In genomic region chr21:17818158-17819113, GRCh38 we compare ENCODE assay signal across 8 cellular contexts.
DNase-seq lines count a peak whose midpoint lies in the region; ATAC-seq lines count a peak whose summit lies in the region.

No MANE protein-coding gene starts in this region.

- H3K27ac ChIP-seq in BLaER1: peak overlapping the region; percentile 99
- peak overlapping the region; percentile 90; the same call in 1 of the 2 replicates for H3K27ac ChIP-seq in SK-N-MC
- H3K27ac ChIP-seq in rectal smooth muscle tissue (ENCODE audit: low read depth, low read length): peak overlapping the region; percentile 98

- H4K20me1 ChIP-seq in BLaER1: peaks cover 16% of the 10 kb centered on the region; the same call in 1 of the 2 replicates

- H3K27me3 Mint-ChIP-seq in activated naive CD8-positive, alpha-beta T cell treated with anti-CD3 and anti-CD28 coated beads, Interleukin-2, amount 50 U/mL, for 24 hours: no peaks in the 10 kb centered on the region

- H3K36me3 ChIP-seq in BLaER1: peaks cover 30% of the 10 kb centered on the region
- H3K36me3 ChIP-seq in SK-N-MC (ENCODE audit: insufficient read depth, low read length): peaks cover 24% of the 10 kb centered on the region; the same call in 1 of the 2 replicates
- H3K36me3 ChIP-seq in rectal smooth muscle tissue (ENCODE audit: control insufficient read depth, insufficient read depth, low read length): no peaks in the 10 kb centered on the region

- H3K9me3 Mint-ChIP-seq in activated naive CD8-positive, alpha-beta T cell treated with anti-CD3 and anti-CD28 coated beads, Interleukin-2, amount 50 U/mL, for 24 hours: no peaks in the 10 kb centered on the region

- no peak for DNase-seq in SK-N-MC (ENCODE audit: low read depth, low spot score)
- peak; percentile 50 for DNase-seq in activated naive CD8-positive, alpha-beta T cell treated with anti-CD3 and anti-CD28 coated beads, Interleukin-2, amount 50 U/mL, for 24 hours
- DNase-seq in hepatic stellate cell (ENCODE audit: low spot score): peak; percentile 29
- no peak for DNase-seq in COLO829 (ENCODE audit: low spot score)

- H3K27me3 ChIP-seq in BLaER1 (peaks cover 10% of the 10 kb centered on the region; the same call in 1 of the 2 replicates), rectal smooth muscle tissue (ENCODE audit: control insufficient read depth, insufficient read depth, low read length) (no peaks in the 10 kb centered on the region)

- no peaks in the 10 kb centered on the region for H3K9me3 ChIP-seq in BLaER1
- no peaks in the 10 kb centered on the region for H3K9me3 ChIP-seq in SK-N-MC (ENCODE audit: low read depth, low read length)

- H3K4me3 ChIP-seq in BLaER1 (peak overlapping the region; percentile 99), SK-N-MC (peak overlapping the region; percentile 78), rectal smooth muscle tissue (ENCODE audit: low read length) (peak overlapping the region; percentile 94)

- H3K9ac ChIP-seq in BLaER1 (peak overlapping the region; percentile 98), SK-N-MC (ENCODE audit: insufficient read length) (peak overlapping the region; percentile 92), rectal smooth muscle tissue (ENCODE audit: low read length) (peak overlapping the region; percentile 88)

- H3K36me3 Mint-ChIP-seq in activated naive CD8-positive, alpha-beta T cell treated with anti-CD3 and anti-CD28 coated beads, Interleukin-2, amount 50 U/mL, for 24 hours (ENCODE audit: low read depth): peaks cover 38% of the 10 kb centered on the region

- peak overlapping the region; percentile 85 for H3K4me3 Mint-ChIP-seq in activated naive CD8-positive, alpha-beta T cell treated with anti-CD3 and anti-CD28 coated beads, Interleukin-2, amount 50 U/mL, for 24 hours

- peak; percentile 29 for ATAC-seq in GM19324 (IDR thresholded peaks at IDR 0.05; ENCODE audit: low FRiP score, unreplicated experiment)
- peak; percentile 9 for ATAC-seq in HG03442 (IDR thresholded peaks at IDR 0.05; ENCODE audit: unreplicated experiment)
- ATAC-seq in activated naive CD8-positive, alpha-beta T cell treated with anti-CD3 and anti-CD28 coated beads, Interleukin-2, amount 50 U/mL, for 24 hours: peak; percentile 12

- peaks cover 28% of the 10 kb centered on the region for H3K4me1 ChIP-seq in BLaER1
- peaks cover 5% of the 10 kb centered on the region for H3K4me1 ChIP-seq in rectal smooth muscle tissue (ENCODE audit: control insufficient read depth, insufficient read depth, low read length)

- H3K27ac Mint-ChIP-seq in activated naive CD8-positive, alpha-beta T cell treated with anti-CD3 and anti-CD28 coated beads, Interleukin-2, amount 50 U/mL, for 24 hours: peak overlapping the region; percentile 90

- peaks cover 57% of the 10 kb centered on the region for H3K4me1 Mint-ChIP-seq in activated naive CD8-positive, alpha-beta T cell treated with anti-CD3 and anti-CD28 coated beads, Interleukin-2, amount 50 U/mL, for 24 hours

- peak overlapping the region; percentile 88 for H3K4me2 ChIP-seq in BLaER1

Comparison
In these comparisons a context has a peak if more than half of its experiments do, and no peak if none do; other contexts are left out.
1. DNase-seq: peak in activated naive CD8-positive, alpha-beta T cell treated with anti-CD3 and anti-CD28 coated beads, Interleukin-2, amount 50 U/mL, for 24 hours (single experiment) and hepatic stellate cell (single experiment); none in SK-N-MC (single experiment) and COLO829 (single experiment).
2. Peak in every context shown above with its lines, with median percentiles within 50 percentile points of each other: H3K27ac ChIP-seq, H3K4me3 ChIP-seq, H3K9ac ChIP-seq and ATAC-seq.